ENCODE assay signal across 30 cellular contexts in genomic region chr6:21259660-21260059, GRCh38.
"Had no signal": no experiment of that assay in that cellular context is flagged by ENCODE, and none has a peak within 500 bp of the region (broad histone marks: within the 10 kb centered on the region; RNA-seq: fewer than 3 reads in every experiment).

No MANE protein-coding gene starts in this region.

- H3K9ac ChIP-seq: SK-N-SH had no signal

- H3K27ac Mint-ChIP-seq: activated CD4-positive, alpha-beta memory T cell treated with anti-CD3 and anti-CD28 coated beads for 36 hours; activated naive CD4-positive, alpha-beta T cell treated with anti-CD3 and anti-CD28 coated beads for 36 hours; activated naive CD4-positive, alpha-beta T cell treated with anti-CD3 and anti-CD28 coated beads, Interleukin-2, amount 50 U/mL, for 72 hours; T-cell; T-helper 17 cell had no signal

- H3K27me3 ChIP-seq: adrenal gland, body of pancreas, breast epithelium, SJSA1 had no signal

- H3K36me3 Mint-ChIP-seq: activated CD4-positive, alpha-beta memory T cell treated with anti-CD3 and anti-CD28 coated beads for 36 hours; activated naive CD4-positive, alpha-beta T cell treated with anti-CD3 and anti-CD28 coated beads, Interleukin-2, amount 50 U/mL, for 72 hours; T-cell had no signal

- ATAC-seq: activated naive CD4-positive, alpha-beta T cell treated with anti-CD3 and anti-CD28 coated beads, Interleukin-2, amount 50 U/mL, for 72 hours; activated T-cell treated with anti-CD3 and anti-CD28 coated beads, Interleukin-2, amount 50 U/mL, for 4 hours; body of pancreas; Panc1; T-cell; T-helper 17 cell had no signal

- H3K4me3 Mint-ChIP-seq: activated CD4-positive, alpha-beta memory T cell treated with anti-CD3 and anti-CD28 coated beads for 36 hours; activated naive CD4-positive, alpha-beta T cell treated with anti-CD3 and anti-CD28 coated beads for 36 hours; activated T-cell treated with anti-CD3 and anti-CD28 coated beads, Interleukin-2, amount 50 U/mL, for 4 hours; activated T-helper 1 cell treated with anti-CD3 and anti-CD28 coated beads, Interleukin-12 subunit alpha, Interleukin-12 subunit beta, Interleukin-2, Interleukin-4 antibody, amounts not matched to agents 30 ng/mL and 10 ng/mL and 1 ng/mL, durations not matched to agents 14 hours and 24 hours and 36 hours; T-cell; T-helper 17 cell had no signal

- H3K27ac ChIP-seq: adrenal gland, body of pancreas, breast epithelium, SJSA1 had no signal

- H3K4me3 ChIP-seq: adrenal gland, body of pancreas, breast epithelium, SJSA1 had no signal

- H3K9me2 ChIP-seq: SK-N-SH had no signal

- H3K9me3 ChIP-seq: adrenal gland, body of pancreas, breast epithelium, SJSA1, SK-N-SH had no signal

- H3K4me1 ChIP-seq: adrenal gland, body of pancreas, breast epithelium, SJSA1 had no signal

- DNase-seq: activated CD4-positive, alpha-beta memory T cell treated with anti-CD3 and anti-CD28 coated beads for 36 hours; activated CD4-positive, alpha-beta T cell treated with anti-CD3 and anti-CD28 coated beads, Interleukin-2, amount 50 U/mL, for 1 hour; activated CD8-positive, alpha-beta memory T cell treated with anti-CD3 and anti-CD28 coated beads, Interleukin-2, amount 50 U/mL, for 4 hours; activated gamma-delta T cell treated with Interleukin-2 at 50 U/mL for 16 hours; activated naive CD4-positive, alpha-beta T cell treated with anti-CD3 and anti-CD28 coated beads for 36 hours; activated T-cell treated with anti-CD3 and anti-CD28 coated beads for 4 hours; activated T-cell treated with anti-CD3 and anti-CD28 coated beads, Interleukin-2, amount 50 U/mL, for 4 hours; adrenal gland; body of pancreas; cerebellar nuclear complex; KG1; NCI-H1105; NCI-H1417 treated with DMSO at 0.1 percent for 48 hours; NCI-H187 treated with DMSO at 0.1 percent for 48 hours; NCI-H2081; NCI-H2171 treated with DMSO at 0.1 percent for 48 hours; NCI-H2227 treated with DMSO at 0.1 percent for 48 hours; NCI-H446; NCI-H510A treated with DMSO at 0.1 percent for 48 hours; NCI-H748 treated with DMSO at 0.1 percent for 48 hours; SHP77; SK-N-SH; T-cell; T-helper 17 cell; T-helper 9 cell had no signal

- H3K36me3 ChIP-seq: adrenal gland, breast epithelium, SJSA1 had no signal

- H3K9me3 Mint-ChIP-seq: activated CD4-positive, alpha-beta memory T cell treated with anti-CD3 and anti-CD28 coated beads for 36 hours; activated T-cell treated with anti-CD3 and anti-CD28 coated beads, Interleukin-2, amount 50 U/mL, for 4 hours had no signal

- H3K4me2 ChIP-seq: SK-N-SH had no signal

- H3K4me1 Mint-ChIP-seq: T-cell, T-helper 17 cell had no signal
